Comparison of ENCODE assay signal across 10 cellular contexts in genomic region chr12:56514014-56514318, GRCh38. TPM values are rescaled to one million over a fixed set of nuclear protein-coding genes. Genes with fewer than 3 reads are reported as not detected.
A peak's percentile ranks its signal among the peaks of the same experiment; 100 is the strongest.
DNase-seq lines count a peak whose midpoint lies in the region; ATAC-seq and TF ChIP-seq lines count a peak whose summit lies in the region.
"Not testable (repeated sequence)": the region's sequence is repeated elsewhere in the genome, so short reads cannot be mapped to it uniquely, and the experiment has no call there.
"Had no signal": no experiment of that assay in that cellular context is flagged by ENCODE, and none has a peak within 500 bp of the region (broad histone marks: within the 10 kb centered on the region; RNA-seq: fewer than 3 reads in every experiment).

No MANE protein-coding gene starts in this region.

- WGBS in endodermal cell (ENCODE audit: insufficient coverage in 1 of 2, insufficient read length in 1 of 2), 2 experiments = 56 to 60% methylated on average over 4 of the region's 4 CpGs
- WGBS in tibial nerve, 2 donors = 57 to 58% methylated on average over 4 of the region's 4 CpGs

- not testable (repeated sequence) for H3K9me3 Mint-ChIP-seq in activated CD8-positive, alpha-beta T cell treated with anti-CD3 and anti-CD28 coated beads for 36 hours; endodermal cell; nephron progenitor cell

- H3K27ac ChIP-seq in 22Rv1; HCT116 (ENCODE audit: low read depth, low read length); PC-9; endodermal cell (ENCODE audit: low read depth, low read length): not testable (repeated sequence)
- peak overlapping the region; percentile 29 to 79 (median 46) for H3K27ac ChIP-seq in tibial nerve

- H3K36me3 Mint-ChIP-seq in activated CD8-positive, alpha-beta T cell treated with anti-CD3 and anti-CD28 coated beads for 36 hours (ENCODE audit: low read depth); endodermal cell (ENCODE audit: low read depth); nephron progenitor cell (ENCODE audit: low read depth): not testable (repeated sequence)

- H3K4me1 ChIP-seq in HCT116 (ENCODE audit: control insufficient read depth in 1 of 2, insufficient read depth in 2 of 2, low read length in 2 of 2) (peaks cover 14 to 28% of the 10 kb centered on the region in 2 experiments), PC-9 (replicated peaks; ENCODE audit: insufficient read depth) (peaks cover 20% of the 10 kb centered on the region), tibial nerve (peaks cover 0 to 16% (median 0%) of the 10 kb centered on the region in 4 donors)
- H3K4me1 ChIP-seq in endodermal cell (ENCODE audit: control insufficient read depth, insufficient read depth, low read length) = not testable (repeated sequence)

- H3F3A ChIP-seq in PC-9 (ENCODE audit: insufficient read depth, low read depth) = peaks cover 17% of the 10 kb centered on the region

- TF ChIP-seq EP300 in tibial nerve (IDR thresholded peaks at IDR 0.05) = not testable (repeated sequence)

- not testable (repeated sequence) for ATAC-seq in HCT116; activated CD8-positive, alpha-beta T cell treated with anti-CD3 and anti-CD28 coated beads for 36 hours
- peak; percentile 70 for ATAC-seq in left lobe of liver

- H3K27me3 Mint-ChIP-seq in activated CD8-positive, alpha-beta T cell treated with anti-CD3 and anti-CD28 coated beads for 36 hours = not testable (repeated sequence)
- H3K27me3 Mint-ChIP-seq in endodermal cell (ENCODE audit: insufficient read depth) (peaks cover 17% of the 10 kb centered on the region), nephron progenitor cell (ENCODE audit: low read depth, poor library complexity) (peaks cover 19% of the 10 kb centered on the region)

- 0 out of 2 replicates have a peak overlapping the region, but pooled peaks have one; percentile 39 for H3K4me2 ChIP-seq in HCT116 (ENCODE audit: low read length)
- 0 out of 2 replicates have a peak overlapping the region, but pooled peaks have one; percentile 7 for H3K4me2 ChIP-seq in PC-9

- intact Hi-C loops in HCT116 (cut with micrococcal nuclease) = not testable (repeated sequence)
- intact Hi-C loops in PC-9 (cut with micrococcal nuclease; ENCODE audit: unreplicated experiment) = loop anchor here (10.0 kb wide), 1 partner anchor 491 kb away; the partner anchor contains the start of gene ZBTB39
- intact Hi-C loops in activated CD8-positive, alpha-beta T cell treated with anti-CD3 and anti-CD28 coated beads for 36 hours (cut with micrococcal nuclease) = loop anchor here (5.0 kb wide), 1 partner anchor 58 kb away; no protein-coding TSS in a partner anchor

- H3K27me3 ChIP-seq in HCT116 (ENCODE audit: insufficient read depth, low read length); PC-9 (ENCODE audit: insufficient read depth, low read depth); tibial nerve: not testable (repeated sequence)
- H3K27me3 ChIP-seq in endodermal cell (ENCODE audit: control insufficient read depth, insufficient read depth, low read length, poor library complexity, severe bottlenecking) = peaks cover 13% of the 10 kb centered on the region

- H3K27ac Mint-ChIP-seq in activated CD8-positive, alpha-beta T cell treated with anti-CD3 and anti-CD28 coated beads for 36 hours; endodermal cell; nephron progenitor cell: not testable (repeated sequence)

- H3K4me3 Mint-ChIP-seq in activated CD8-positive, alpha-beta T cell treated with anti-CD3 and anti-CD28 coated beads for 36 hours; endodermal cell; nephron progenitor cell: not testable (repeated sequence)

- peak; percentile 63 for TF ChIP-seq CTCF in 22Rv1 (IDR thresholded peaks at IDR 0.05)
- TF ChIP-seq CTCF in HCT116 (IDR thresholded peaks at IDR 0.05 in 2 of 3, conservative IDR thresholded peaks at IDR 0.05 in 1 of 3; ENCODE audit: borderline replicate concordance in 1 of 3, insufficient read depth in 1 of 3, low read depth in 2 of 3, low read length in 2 of 3) = not testable (repeated sequence)
- peak; percentile 6; the same call in 1 of the 2 replicates for TF ChIP-seq CTCF in PC-9 (conservative IDR thresholded peaks at IDR 0.05)
- TF ChIP-seq CTCF in activated CD8-positive, alpha-beta T cell treated with anti-CD3 and anti-CD28 coated beads for 36 hours (IDR thresholded peaks at IDR 0.05) = peak; percentile 50
- peak; percentile 13 for TF ChIP-seq CTCF in endodermal cell (conservative IDR thresholded peaks at IDR 0.05)
- peak; percentile 13 for TF ChIP-seq CTCF in nephron progenitor cell (IDR thresholded peaks at IDR 0.05)
- TF ChIP-seq CTCF in tibial nerve (IDR thresholded peaks at IDR 0.05) = peak in 1 of 5 experiments; percentile 8

- TF ChIP-seq POLR2A in HCT116 (IDR thresholded peaks at IDR 0.05; ENCODE audit: borderline replicate concordance, extremely low read depth, insufficient read depth, insufficient read length); tibial nerve (IDR thresholded peaks at IDR 0.05): not testable (repeated sequence)

- H3K9ac ChIP-seq in HCT116 (ENCODE audit: low read length); endodermal cell (ENCODE audit: extremely low read depth, low read length, poor library complexity, severe bottlenecking): not testable (repeated sequence)

- POLR2A ChIA-PET in HCT116 (lab: Charles Lee); PC-9 (lab: Charles Lee; ENCODE audit: unreplicated experiment): not testable (repeated sequence)
- POLR2A ChIA-PET in activated CD8-positive, alpha-beta T cell treated with anti-CD3 and anti-CD28 coated beads for 36 hours (lab: Charles Lee) = interaction anchor here (0.7 to 1.5 kb wide), 6 partner anchors 9 to 81 kb away, joined by 3 to 7 read pairs (median 4); no protein-coding TSS in a partner anchor

- peak overlapping the region; percentile 89 for H2AFZ ChIP-seq in HCT116 (ENCODE audit: low read depth, low read length, poor library complexity, severe bottlenecking)
- H2AFZ ChIP-seq in PC-9 = not testable (repeated sequence)

- H3K79me2 ChIP-seq in HCT116 (ENCODE audit: insufficient read depth, low read length); PC-9 (ENCODE audit: low read depth): not testable (repeated sequence)

- not testable (repeated sequence) for H3K36me3 ChIP-seq in HCT116 (ENCODE audit: control insufficient read depth in 1 of 2, insufficient read depth in 2 of 2, low read length in 2 of 2); PC-9 (ENCODE audit: low read depth); endodermal cell (ENCODE audit: control insufficient read depth, insufficient read depth, low read length); tibial nerve

- RAD21 ChIA-PET in HCT116 (lab: Charles Lee; ENCODE audit: low non-redundant PET in 1 of 2, low total read pairs in 2 of 2, uncharacterized antibody in 2 of 2, unreplicated experiment in 2 of 2) = interaction anchor here (1.1 to 1.3 kb wide), 2 partner anchors 59 to 80 kb away, joined by 3 read pairs; no protein-coding TSS in a partner anchor

- TF ChIP-seq RAD21 in HCT116 (IDR thresholded peaks at IDR 0.05; ENCODE audit: low read depth) = not testable (repeated sequence)

- CTCF ChIA-PET in HCT116 (lab: Charles Lee) = interaction anchor here (1.1 to 3.3 kb wide), 11 partner anchors 22 to 488 kb away, joined by 3 to 34 read pairs (median 4); no protein-coding TSS in a partner anchor
- CTCF ChIA-PET in PC-9 (lab: Charles Lee) = interaction anchor here (0.6 to 1.6 kb wide), 7 partner anchors 26 to 248 kb away, joined by 3 to 8 read pairs (median 3); no protein-coding TSS in a partner anchor
- CTCF ChIA-PET in activated CD8-positive, alpha-beta T cell treated with anti-CD3 and anti-CD28 coated beads for 36 hours (lab: Charles Lee) = interaction anchor here (0.6 to 6.6 kb wide), 42 partner anchors 8 to 487 kb away, joined by 3 to 95 read pairs (median 5); partner anchors contain the start of genes BAZ2A and GLS2

- not testable (repeated sequence) for H4K20me1 ChIP-seq in HCT116 (ENCODE audit: insufficient read depth); PC-9 (ENCODE audit: insufficient read depth)

- H3K9me2 ChIP-seq in HCT116 (ENCODE audit: insufficient read depth); PC-9 (ENCODE audit: insufficient read depth): not testable (repeated sequence)

- H3K4me3 ChIP-seq in HCT116 (replicated peaks in 1 of 2; ENCODE audit: low read depth in 1 of 2, low read length in 2 of 2); PC-9; endodermal cell (ENCODE audit: low read length); tibial nerve: not testable (repeated sequence)

- not testable (repeated sequence) for H3K4me1 Mint-ChIP-seq in activated CD8-positive, alpha-beta T cell treated with anti-CD3 and anti-CD28 coated beads for 36 hours (ENCODE audit: low read depth); endodermal cell; nephron progenitor cell

- not testable (repeated sequence) for BruUV-seq in HCT116 (replicated peaks; lab: Mats Ljungman, UMichigan); PC-9 (replicated peaks; lab: Mats Ljungman, UMichigan)

- H3K9me3 ChIP-seq in HCT116 (ENCODE audit: control insufficient read depth in 1 of 2, insufficient read depth in 1 of 2, low read depth in 1 of 2, low read length in 2 of 2); PC-9 (ENCODE audit: insufficient read depth, low read depth); endodermal cell (ENCODE audit: control insufficient read depth, low read length); tibial nerve: not testable (repeated sequence)

- not testable (repeated sequence) for DNase-seq in HCT116 (ENCODE audit: low read depth, low spot score); PC-9; activated CD8-positive, alpha-beta T cell treated with anti-CD3 and anti-CD28 coated beads for 36 hours; endodermal cell; left lobe of liver (ENCODE audit: low spot score); nephron progenitor cell; tibial nerve (ENCODE audit: low spot score in 2 of 2)

RNA-seq across cellular contexts. Expression of gene RBMS2, which starts 7.7 kb away (rescaled TPM):
- total RNA-seq in HCT116 (2021; ENCODE audit: unreplicated experiment) (40.8 TPM), PC-9 (2021) (44.7 and 81.8 TPM in 2 replicates), endodermal cell (10 to 100 TPM; 26.3 to 33.8 TPM), left lobe of liver (6.6 TPM), tibial nerve (10 to 100 TPM; 22.8 to 39.0 (median 31.8) TPM)
- 12.2 and 15.2 TPM in 2 replicates for polyA plus RNA-seq in HCT116 (2012)
- total RNA-seq in activated CD8-positive, alpha-beta T cell treated with anti-CD3 and anti-CD28 coated beads for 36 hours = 1 to 10 TPM; 2.8 to 3.1 TPM
- polyA plus RNA-seq in endodermal cell (2013, experiment 1 of 2) = 15.0 TPM
- polyA plus RNA-seq in endodermal cell (2013, experiment 2 of 2) = 15.2 TPM

RNA-seq across cellular contexts. Expression of gene GLS2, which starts 26.0 kb away (rescaled TPM):
- not detected for total RNA-seq in HCT116 (2021; ENCODE audit: unreplicated experiment)
- polyA plus RNA-seq in HCT116 (2012) = 0.07 and 0.08 TPM in 2 replicates
- 1.3 and 2.9 TPM in 2 replicates for total RNA-seq in PC-9 (2021)
- total RNA-seq in activated CD8-positive, alpha-beta T cell treated with anti-CD3 and anti-CD28 coated beads for 36 hours = 1 to 10 TPM; 5.2 to 7.3 TPM
- total RNA-seq in endodermal cell = 1 to 10 TPM; 1.5 to 2.7 TPM
- polyA plus RNA-seq in endodermal cell (2013, experiment 1 of 2) = 1.2 TPM
- 0.95 TPM for polyA plus RNA-seq in endodermal cell (2013, experiment 2 of 2)
- 251 TPM for total RNA-seq in left lobe of liver
- 1 to 10 TPM in 3 of 4 donors, not detected in 1; 2.1 to 3.1 (median 2.1) TPM for total RNA-seq in tibial nerve

RNA-seq across cellular contexts. Expression of gene SPRYD4, which starts 45.6 kb away (rescaled TPM):
- total RNA-seq in HCT116 (2021; ENCODE audit: unreplicated experiment) (2.5 TPM), PC-9 (2021) (3.2 and 3.3 TPM in 2 replicates), endodermal cell (1 to 10 TPM; 2.9 to 3.8 TPM), left lobe of liver (9.4 TPM), tibial nerve (1 to 10 TPM; 2.4 to 3.1 (median 2.8) TPM)
- polyA plus RNA-seq in HCT116 (2012) = 0.77 and 1.0 TPM in 2 replicates
- total RNA-seq in activated CD8-positive, alpha-beta T cell treated with anti-CD3 and anti-CD28 coated beads for 36 hours = 1 to 10 TPM; 3.2 to 3.3 TPM
- polyA plus RNA-seq in endodermal cell (2013, experiment 1 of 2) = 1.5 TPM
- 1.4 TPM for polyA plus RNA-seq in endodermal cell (2013, experiment 2 of 2)

RNA-seq across cellular contexts. Expression of gene MIP, which starts 59.5 kb away (rescaled TPM):
- 0.79 TPM for total RNA-seq in HCT116 (2021; ENCODE audit: unreplicated experiment)
- polyA plus RNA-seq in HCT116 (2012) = 0.05 TPM in 1 of 2 replicates, not detected in the other
- total RNA-seq in PC-9 (2021) = not detected in 2 replicates
- total RNA-seq in activated CD8-positive, alpha-beta T cell treated with anti-CD3 and anti-CD28 coated beads for 36 hours = not detected
- total RNA-seq in endodermal cell = not detected
- polyA plus RNA-seq in endodermal cell (2013, experiment 1 of 2) = not detected
- polyA plus RNA-seq in endodermal cell (2013, experiment 2 of 2) = not detected
- total RNA-seq in left lobe of liver = 0.60 TPM
- not detected for total RNA-seq in tibial nerve
- total RNA-seq: Daoy had no signal
- polyA plus RNA-seq: IgD-negative memory B cell had no signal

Comparison
In these comparisons a context has a peak if more than half of its experiments do, and no peak if none do; other contexts are left out.
1. RNA of gene GLS2, which starts 26.0 kb away (total RNA-seq): 251 TPM in left lobe of liver (single experiment); 5.2 to 7.3 TPM in activated CD8-positive, alpha-beta T cell treated with anti-CD3 and anti-CD28 coated beads for 36 hours, 1.5 to 2.7 TPM in endodermal cell, 2.1 to 3.1 TPM in tibial nerve, 1.3 to 2.9 TPM in PC-9 and not detected in HCT116 (single experiment); every median in the first group is over 10 times any median in the second.